ENCODE assay signal across 8 cellular contexts in genomic region chr4:88008133-88008621, GRCh38. TPM values are rescaled to one million over a fixed set of nuclear protein-coding genes. Genes with fewer than 3 reads are reported as not detected.
DNase-seq lines count a peak whose midpoint lies in the region; ATAC-seq and TF ChIP-seq lines count a peak whose summit lies in the region.

No MANE protein-coding gene starts in this region.

- POLR2A ChIA-PET in activated CD8-positive, alpha-beta T cell treated with anti-CD3 and anti-CD28 coated beads, Interleukin-2, amount 10 ng/mL, durations not matched to agents 7 days and 5 days (lab: Charles Lee) = no interaction called here

- TF ChIP-seq CTCF in 22Rv1 (IDR thresholded peaks at IDR 0.05) (no peak), GM12875 (IDR thresholded peaks at IDR 0.05; ENCODE audit: borderline replicate concordance, insufficient read depth, low read depth, low read length) (no peak), esophagus squamous epithelium (IDR thresholded peaks at IDR 0.05) (no peak), tibial artery (IDR thresholded peaks at IDR 0.05) (no peak)

- H3K4me1 Mint-ChIP-seq in activated CD8-positive, alpha-beta T cell treated with anti-CD3 and anti-CD28 coated beads, Interleukin-2, amount 10 ng/mL, durations not matched to agents 7 days and 5 days (ENCODE audit: low read depth) = peaks cover 27% of the 10 kb centered on the region

- H3K4me3 ChIP-seq in GM12875 (ENCODE audit: low read depth, low read length) (peak overlapping the region; percentile 93), esophagus squamous epithelium (peak overlapping the region; percentile 67 to 95 (median 82)), mucosa of rectum (ENCODE audit: low read length in 2 of 2) (peak overlapping the region; percentile 69 to 80), tibial artery (peak overlapping the region; percentile 95 to 100)

- H3K9me3 ChIP-seq in esophagus squamous epithelium (no peaks in the 10 kb centered on the region), mucosa of rectum (ENCODE audit: control insufficient read depth in 2 of 2, low read length in 2 of 2) (no peaks in the 10 kb centered on the region), tibial artery (no peaks in the 10 kb centered on the region)

- DNase-seq in NCI-H1092 treated with DMSO at 0.1 percent for 48 hours (lab: John Stamatoyannopoulos, UW) (peak; percentile 26), esophagus squamous epithelium (lab: John Stamatoyannopoulos, UW) (no peak), tibial artery (peak; percentile 54 to 75)
- peak; percentile 26 for DNase-seq in activated CD8-positive, alpha-beta T cell treated with anti-CD3 and anti-CD28 coated beads, Interleukin-2, amount 10 ng/mL, durations not matched to agents 7 days and 5 days

- H3K27me3 Mint-ChIP-seq in activated CD8-positive, alpha-beta T cell treated with anti-CD3 and anti-CD28 coated beads, Interleukin-2, amount 10 ng/mL, durations not matched to agents 7 days and 5 days (ENCODE audit: low read depth) = peaks cover 30% of the 10 kb centered on the region

- CTCF ChIA-PET in activated CD8-positive, alpha-beta T cell treated with anti-CD3 and anti-CD28 coated beads, Interleukin-2, amount 10 ng/mL, durations not matched to agents 7 days and 5 days (lab: Charles Lee) = interaction anchor here (0.7 to 0.9 kb wide), 2 partner anchors 23 to 32 kb away, joined by 3 read pairs; partner anchors contain the start of gene SPP1

- whole genome bisulfite sequencing in esophagus squamous epithelium, 2 donors = 1 to 2% methylated on average over 9 to 16 of the region's 49 CpGs

- no peak for TF ChIP-seq POLR2A in esophagus squamous epithelium (IDR thresholded peaks at IDR 0.05)

- H3K27ac Mint-ChIP-seq in activated CD8-positive, alpha-beta T cell treated with anti-CD3 and anti-CD28 coated beads, Interleukin-2, amount 10 ng/mL, durations not matched to agents 7 days and 5 days = peak overlapping the region; percentile 66

- H3K27me3 ChIP-seq in esophagus squamous epithelium (no peaks in the 10 kb centered on the region), mucosa of rectum (ENCODE audit: control insufficient read depth in 2 of 2, insufficient read depth in 2 of 2, low read length in 2 of 2) (peaks cover 0 to 2% of the 10 kb centered on the region in 2 donors), tibial artery (no peaks in the 10 kb centered on the region)

- peak overlapping the region; percentile 62 for H3K27ac ChIP-seq in 22Rv1
- H3K27ac ChIP-seq in esophagus squamous epithelium = peak overlapping the region; percentile 82 to 93 (median 88)
- peak overlapping the region; percentile 53 to 66 for H3K27ac ChIP-seq in mucosa of rectum (ENCODE audit: low read depth in 2 of 2, low read length in 2 of 2)
- peak overlapping the region; percentile 96 to 99 for H3K27ac ChIP-seq in tibial artery

- peaks cover 1% of the 10 kb centered on the region for H3K36me3 Mint-ChIP-seq in activated CD8-positive, alpha-beta T cell treated with anti-CD3 and anti-CD28 coated beads, Interleukin-2, amount 10 ng/mL, durations not matched to agents 7 days and 5 days (ENCODE audit: low read depth)

- no peaks in the 10 kb centered on the region for H3K9me3 Mint-ChIP-seq in activated CD8-positive, alpha-beta T cell treated with anti-CD3 and anti-CD28 coated beads, Interleukin-2, amount 10 ng/mL, durations not matched to agents 7 days and 5 days (ENCODE audit: insufficient read depth)

- H3K9ac ChIP-seq in mucosa of rectum (ENCODE audit: low read depth in 1 of 2, low read length in 2 of 2) = peak overlapping the region; percentile 48 to 67

- no peaks in the 10 kb centered on the region for H3K36me3 ChIP-seq in esophagus squamous epithelium
- H3K36me3 ChIP-seq in mucosa of rectum (ENCODE audit: control insufficient read depth in 2 of 2, insufficient read depth in 2 of 2, low read length in 2 of 2) = no peaks in the 10 kb centered on the region
- H3K36me3 ChIP-seq in tibial artery = no peaks in the 10 kb centered on the region

- H3K4me1 ChIP-seq in esophagus squamous epithelium (peaks cover 5 to 52% (median 20%) of the 10 kb centered on the region in 3 donors), mucosa of rectum (ENCODE audit: control insufficient read depth in 2 of 2, insufficient read depth in 2 of 2, low read length in 2 of 2) (peaks cover 2 to 8% of the 10 kb centered on the region in 2 donors), tibial artery (peaks cover 0 to 73% (median 48%) of the 10 kb centered on the region in 4 donors)

- ATAC-seq in HG02623 (IDR thresholded peaks at IDR 0.05; ENCODE audit: unreplicated experiment) = peak; percentile 27
- ATAC-seq in activated CD8-positive, alpha-beta T cell treated with anti-CD3 and anti-CD28 coated beads, Interleukin-2, amount 10 ng/mL, durations not matched to agents 7 days and 5 days = peak; percentile 46

- peak overlapping the region; percentile 81 for H3K4me3 Mint-ChIP-seq in activated CD8-positive, alpha-beta T cell treated with anti-CD3 and anti-CD28 coated beads, Interleukin-2, amount 10 ng/mL, durations not matched to agents 7 days and 5 days

- intact Hi-C loops in esophagus squamous epithelium (cut with DNase I) = no loop called here
- intact Hi-C loops in tibial artery (cut with DNase I; ENCODE audit: low total_unique reads) = no loop called here

RNA-seq across cellular contexts. Expression of gene PKD2, which starts 0.7 kb away (rescaled TPM):
- 1 to 10 TPM; 7.4 to 7.7 TPM for total RNA-seq in activated CD8-positive, alpha-beta T cell treated with anti-CD3 and anti-CD28 coated beads, Interleukin-2, amount 10 ng/mL, durations not matched to agents 7 days and 5 days
- total RNA-seq in esophagus squamous epithelium = 10 to 100 TPM in 3 of 4 donors, 1 to 10 TPM in 1; 9.4 to 34.7 (median 13.9) TPM

RNA-seq across cellular contexts. Expression of gene SPP1, which starts 32.7 kb away (rescaled TPM):
- total RNA-seq in activated CD8-positive, alpha-beta T cell treated with anti-CD3 and anti-CD28 coated beads, Interleukin-2, amount 10 ng/mL, durations not matched to agents 7 days and 5 days = not detected
- total RNA-seq in esophagus squamous epithelium = 1 to 10 TPM in 2 of 4 donors, under 1 TPM in 2; 0.15 to 4.0 (median 2.5) TPM
